12 cellular contexts compared by ENCODE assay signal in the genomic region with DNA sequence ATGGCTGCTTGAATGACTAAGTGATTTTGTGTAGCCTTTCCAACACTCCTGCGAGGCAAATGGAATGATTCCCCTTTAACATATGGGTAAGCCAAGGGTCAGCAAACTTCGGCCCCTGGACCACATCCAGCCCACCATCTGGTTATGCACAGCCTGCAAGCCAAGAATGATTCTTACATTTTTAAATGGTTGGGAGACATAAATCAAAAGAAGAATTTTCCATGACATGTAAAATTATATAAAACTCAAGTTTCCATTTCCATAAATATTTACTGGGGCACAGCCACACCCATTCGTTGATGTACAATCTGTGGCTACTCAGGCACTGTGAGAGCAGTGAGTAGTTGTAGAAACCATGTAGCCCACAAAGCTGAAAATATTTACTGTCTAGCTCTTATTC. TPM values are rescaled to one million over a fixed set of nuclear protein-coding genes. Genes with fewer than 3 reads are reported as not detected.
DNase-seq lines count a peak whose midpoint lies in the region; ATAC-seq, FAIRE-seq and TF ChIP-seq lines count a peak whose summit lies in the region.
"Had no signal": no experiment of that assay in that cellular context is flagged by ENCODE, and none has a peak within 500 bp of the region (broad histone marks: within the 10 kb centered on the region; RNA-seq: fewer than 3 reads in every experiment).

No MANE protein-coding gene starts in this region.

- H3K9me3 ChIP-seq in GM23248 (ENCODE audit: low read depth), result no peaks in the 10 kb centered on the region
- H3K9me3 ChIP-seq: breast epithelium had no signal

- H3K4me3 ChIP-seq in GM23248 (no peak overlapping the region), cardiac fibroblast (replicated peaks in 1 of 2; ENCODE audit: low read depth in 2 of 2, low read length in 2 of 2) (no peak overlapping the region)
- H3K4me3 ChIP-seq: breast epithelium had no signal

- no peak overlapping the region for H3K27ac Mint-ChIP-seq in activated CD8-positive, alpha-beta T cell treated with anti-CD3 and anti-CD28 coated beads, Interleukin-2, amount 10 ng/mL, durations not matched to agents 7 days and 5 days
- H3K27ac Mint-ChIP-seq: activated T-helper 2 cell treated with anti-CD3 and anti-CD28 coated beads, Interferon-gamma antibody, Interleukin-2, Interleukin-4, amounts not matched to agents 10 μg/mL and 5 μg/mL and 100 μg/mL, durations not matched to agents 14 hours and 24 hours and 36 hours had no signal

- H3K4me1 ChIP-seq in GM23248 (ENCODE audit: insufficient read depth), result peaks cover 4% of the 10 kb centered on the region; the same call in 1 of the 2 replicates
- H3K4me1 ChIP-seq: breast epithelium had no signal

- H3K79me2 ChIP-seq in GM23248 (ENCODE audit: insufficient read depth), result no peaks in the 10 kb centered on the region

- H3F3A ChIP-seq in GM23248 (ENCODE audit: insufficient read depth), result peaks cover 18% of the 10 kb centered on the region; the same call in 1 of the 2 replicates

- no peaks in the 10 kb centered on the region for H3K9me3 Mint-ChIP-seq in activated CD8-positive, alpha-beta T cell treated with anti-CD3 and anti-CD28 coated beads, Interleukin-2, amount 10 ng/mL, durations not matched to agents 7 days and 5 days (ENCODE audit: insufficient read depth)
- H3K9me3 Mint-ChIP-seq: activated T-helper 2 cell treated with anti-CD3 and anti-CD28 coated beads, Interferon-gamma antibody, Interleukin-2, Interleukin-4, amounts not matched to agents 10 μg/mL and 5 μg/mL and 100 μg/mL, durations not matched to agents 14 hours and 24 hours and 36 hours; T-cell had no signal

- peaks cover 42% of the 10 kb centered on the region for H3K36me3 Mint-ChIP-seq in activated CD8-positive, alpha-beta T cell treated with anti-CD3 and anti-CD28 coated beads, Interleukin-2, amount 10 ng/mL, durations not matched to agents 7 days and 5 days (ENCODE audit: low read depth)

- H3K4me2 ChIP-seq in GM23248 (ENCODE audit: unreplicated experiment), result no peak overlapping the region

- H3K27ac ChIP-seq in GM23248, result peak overlapping the region; percentile 1
- H3K27ac ChIP-seq: breast epithelium had no signal

- no peak overlapping the region for H3K4me3 Mint-ChIP-seq in activated CD8-positive, alpha-beta T cell treated with anti-CD3 and anti-CD28 coated beads, Interleukin-2, amount 10 ng/mL, durations not matched to agents 7 days and 5 days
- H3K4me3 Mint-ChIP-seq: naive B cell, T-cell had no signal

- H3K9ac ChIP-seq in GM23248, result no peak overlapping the region

- CTCF ChIA-PET in activated CD8-positive, alpha-beta T cell treated with anti-CD3 and anti-CD28 coated beads, Interleukin-2, amount 10 ng/mL, durations not matched to agents 7 days and 5 days (lab: Charles Lee), result interaction anchor here (1.4 kb wide), 1 partner anchor 151 kb away, joined by 3 read pairs; no protein-coding TSS in a partner anchor

- H3K4me1 Mint-ChIP-seq in activated CD8-positive, alpha-beta T cell treated with anti-CD3 and anti-CD28 coated beads, Interleukin-2, amount 10 ng/mL, durations not matched to agents 7 days and 5 days (ENCODE audit: low read depth), result peaks cover 11% of the 10 kb centered on the region

- in situ Hi-C loops in GM23248 (cut with MboI), result no loop called here

- no peak overlapping the region for H2AFZ ChIP-seq in GM23248

- POLR2A ChIA-PET in activated CD8-positive, alpha-beta T cell treated with anti-CD3 and anti-CD28 coated beads, Interleukin-2, amount 10 ng/mL, durations not matched to agents 7 days and 5 days (lab: Charles Lee), result no interaction called here

- no peak for FAIRE-seq in D721Med (lab: Jason Lieb, UNC)

- H3K27me3 ChIP-seq in GM23248 (replicated peaks; ENCODE audit: insufficient read depth), result no peaks in the 10 kb centered on the region
- H3K27me3 ChIP-seq: breast epithelium had no signal

- no peaks in the 10 kb centered on the region for H3K36me3 ChIP-seq in GM23248 (ENCODE audit: low read depth)
- H3K36me3 ChIP-seq: breast epithelium had no signal

- no peaks in the 10 kb centered on the region for H3K27me3 Mint-ChIP-seq in activated CD8-positive, alpha-beta T cell treated with anti-CD3 and anti-CD28 coated beads, Interleukin-2, amount 10 ng/mL, durations not matched to agents 7 days and 5 days (ENCODE audit: low read depth)
- H3K27me3 Mint-ChIP-seq: naive B cell, T-cell had no signal

- no peak for TF ChIP-seq CTCF in cardiac fibroblast (IDR thresholded peaks at IDR 0.05; ENCODE audit: low read depth, low read length)
- TF ChIP-seq CTCF in D721Med (IDR thresholded peaks at IDR 0.05; ENCODE audit: insufficient read depth, missing control alignments), result no peak

- intact Hi-C loops in left ventricle myocardium superior (cut with micrococcal nuclease), result no loop called here

- no peaks in the 10 kb centered on the region for H3K9me2 ChIP-seq in GM23248 (ENCODE audit: insufficient read depth)

- peak; percentile 77 for ATAC-seq in left ventricle myocardium superior
- no peak for ATAC-seq in activated CD8-positive, alpha-beta T cell treated with anti-CD3 and anti-CD28 coated beads, Interleukin-2, amount 10 ng/mL, durations not matched to agents 7 days and 5 days
- ATAC-seq: T-cell had no signal

- peak; percentile 55 for DNase-seq in GM23248
- peak; percentile 59 to 91 for DNase-seq in cardiac fibroblast (ENCODE audit: low read depth in 2 of 2)
- peak; percentile 76 for DNase-seq in left ventricle myocardium superior
- DNase-seq in stromal cell of bone marrow (ENCODE audit: low read depth), result peak; percentile 65
- DNase-seq in NCI-H2171 (lab: John Stamatoyannopoulos, UW), result no peak
- DNase-seq in D721Med (ENCODE audit: insufficient read length, low spot score), result no peak
- no peak for DNase-seq in activated CD8-positive, alpha-beta T cell treated with anti-CD3 and anti-CD28 coated beads, Interleukin-2, amount 10 ng/mL, durations not matched to agents 7 days and 5 days
- no peak for DNase-seq in DMS 273 treated with DMSO at 0.1 percent for 48 hours (lab: John Stamatoyannopoulos, UW)
- DNase-seq: naive B cell, T-cell had no signal

- H4K20me1 ChIP-seq in GM23248 (ENCODE audit: insufficient read depth), result no peaks in the 10 kb centered on the region

- WGBS in GM23248 (ENCODE audit: low coverage in 1 of 2, low lambda C conversion rate in 2 of 2, missing lambda C conversion rate in 2 of 2), 2 experiments, result 15 to 25% methylated on average over 3 of the region's 3 CpGs

RNA-seq across cellular contexts. Expression of a gene that starts 9.0 kb away (rescaled TPM):
- total RNA-seq in GM23248 (2014; rRNA removed; shearing (Covaris generic)), result 5.8 and 6.6 TPM in 2 replicates
- 9.0 and 10.9 TPM in 2 replicates for polyA plus RNA-seq in GM23248 (2016; fragmentation: Nextera tagmentation; extraction: Ambion mirVana)
- total RNA-seq in left ventricle myocardium superior, result 11.5 TPM
- 10 to 100 TPM; 23.8 to 24.7 TPM for total RNA-seq in activated CD8-positive, alpha-beta T cell treated with anti-CD3 and anti-CD28 coated beads, Interleukin-2, amount 10 ng/mL, durations not matched to agents 7 days and 5 days

RNA-seq across cellular contexts. Expression of a gene that starts 32.4 kb away (rescaled TPM):
- total RNA-seq in GM23248 (2014; rRNA removed; shearing (Covaris generic)), result 38.5 and 43.6 TPM in 2 replicates
- 58.5 and 64.9 TPM in 2 replicates for polyA plus RNA-seq in GM23248 (2016; fragmentation: Nextera tagmentation; extraction: Ambion mirVana)
- total RNA-seq in left ventricle myocardium superior, result 34.4 TPM
- total RNA-seq in activated CD8-positive, alpha-beta T cell treated with anti-CD3 and anti-CD28 coated beads, Interleukin-2, amount 10 ng/mL, durations not matched to agents 7 days and 5 days, result 10 to 100 TPM; 11.1 to 12.0 TPM

Comparison
In these comparisons a context has a peak if more than half of its experiments do, and no peak if none do; other contexts are left out.
1. DNase-seq: peak in GM23248 (single experiment), cardiac fibroblast (2 of 2), left ventricle myocardium superior (single experiment) and stromal cell of bone marrow (single experiment); none in NCI-H2171 (single experiment), D721Med (single experiment), activated CD8-positive, alpha-beta T cell treated with anti-CD3 and anti-CD28 coated beads, Interleukin-2, amount 10 ng/mL, durations not matched to agents 7 days and 5 days (single experiment) and DMS 273 treated with DMSO at 0.1 percent for 48 hours (single experiment).